Comparison of ENCODE assay signal across 21 cellular contexts in genomic region chrX:14712096-14712495, GRCh38.
A peak's percentile ranks its signal among the peaks of the same experiment; 100 is the strongest.
DNase-seq lines count a peak whose midpoint lies in the region; FAIRE-seq and TF ChIP-seq lines count a peak whose summit lies in the region.
"Had no signal": no experiment of that assay in that cellular context is flagged by ENCODE, and none has a peak within 500 bp of the region (broad histone marks: within the 10 kb centered on the region; RNA-seq: fewer than 3 reads in every experiment).

No MANE protein-coding gene starts in this region.

- H3K4me3 ChIP-seq in astrocyte (ENCODE audit: insufficient read depth, low read depth, low read length), result no peak overlapping the region
- no peak overlapping the region for H3K4me3 ChIP-seq in mesenchymal stem cell (ENCODE audit: insufficient read depth in 1 of 2, low read depth in 1 of 2, low read length in 2 of 2)
- H3K4me3 ChIP-seq: body of pancreas, colonic mucosa had no signal

- H3K4ac ChIP-seq in mesenchymal stem cell (ENCODE audit: low read depth in 1 of 2, low read length in 2 of 2), result no peak overlapping the region

- no CpG with 5 or more reads among the region's 3 CpGs for WGBS in mesenchymal stem cell

- H3K27me3 ChIP-seq in astrocyte (ENCODE audit: insufficient read depth, low read length) (no peaks in the 10 kb centered on the region), mesenchymal stem cell (ENCODE audit: control insufficient read depth in 1 of 2, insufficient read depth in 1 of 2, low read length in 2 of 2) (no peaks in the 10 kb centered on the region)
- H3K27me3 ChIP-seq: body of pancreas, colonic mucosa had no signal

- H3K9me3 ChIP-seq in astrocyte (ENCODE audit: insufficient read depth, low read depth, low read length), result no peaks in the 10 kb centered on the region
- H3K9me3 ChIP-seq in mesenchymal stem cell (ENCODE audit: control insufficient read depth, low read length), result no peaks in the 10 kb centered on the region
- H3K9me3 ChIP-seq: body of pancreas, colonic mucosa had no signal

- H3K36me3 ChIP-seq in astrocyte (ENCODE audit: insufficient read depth, low read length) (no peaks in the 10 kb centered on the region), mesenchymal stem cell (ENCODE audit: control insufficient read depth in 1 of 2, insufficient read depth in 2 of 2, low read depth in 1 of 2, low read length in 2 of 2) (no peaks in the 10 kb centered on the region)
- H3K36me3 ChIP-seq: colonic mucosa had no signal

- no peaks in the 10 kb centered on the region for H3K4me1 ChIP-seq in astrocyte (ENCODE audit: insufficient read depth, low read length)
- no peaks in the 10 kb centered on the region for H3K4me1 ChIP-seq in mesenchymal stem cell (ENCODE audit: control insufficient read depth, insufficient read depth, low read depth, low read length)
- H3K4me1 ChIP-seq: body of pancreas, colonic mucosa had no signal

- TF ChIP-seq CTCF in astrocyte (IDR thresholded peaks at IDR 0.05; ENCODE audit: insufficient read depth, low read depth, low read length), result peak; percentile 11
- TF ChIP-seq CTCF in CD14-positive monocyte (IDR thresholded peaks at IDR 0.05), result no peak

- H3K4me3 Mint-ChIP-seq in astrocyte (ENCODE audit: unreplicated experiment) (no peak overlapping the region), CD14-positive monocyte (no peak overlapping the region)
- H3K4me3 Mint-ChIP-seq: activated CD4-positive, alpha-beta T cell treated with anti-CD3 and anti-CD28 coated beads, Interleukin-2, amount 10 ng/mL, durations not matched to agents 7 days and 5 days; activated naive CD8-positive, alpha-beta T cell treated with anti-CD3 and anti-CD28 coated beads, Interleukin-2, amount 10 ng/mL, durations not matched to agents 7 days and 5 days; activated T-helper 17 cell treated with anti-CD3 and anti-CD28 coated beads, Interleukin-2, amount 50 U/mL, for 72 hours; CD8-positive, alpha-beta T cell; IgD-negative memory B cell; type B pancreatic cell had no signal

- no peaks in the 10 kb centered on the region for H4K20me1 ChIP-seq in astrocyte (ENCODE audit: insufficient read depth, low read length)

- H3K9ac ChIP-seq in astrocyte (ENCODE audit: low read length) (no peak overlapping the region), mesenchymal stem cell (ENCODE audit: low read length) (no peak overlapping the region)

- FAIRE-seq in astrocyte (lab: Jason Lieb, UNC), result peak; percentile 84

- no peak overlapping the region for H2BK5ac ChIP-seq in mesenchymal stem cell (ENCODE audit: low read depth, low read length, poor library complexity, severe bottlenecking)

- H3K4me2 ChIP-seq in astrocyte (ENCODE audit: low read length) (no peak overlapping the region), mesenchymal stem cell (ENCODE audit: low read length, poor library complexity, severe bottlenecking) (no peak overlapping the region)

- H3K27ac Mint-ChIP-seq in astrocyte (ENCODE audit: unreplicated experiment) (no peak overlapping the region), CD14-positive monocyte (no peak overlapping the region)
- H3K27ac Mint-ChIP-seq: activated CD4-positive, alpha-beta T cell treated with anti-CD3 and anti-CD28 coated beads, Interleukin-2, amount 10 ng/mL, durations not matched to agents 7 days and 5 days; activated naive CD8-positive, alpha-beta T cell treated with anti-CD3 and anti-CD28 coated beads, Interleukin-2, amount 10 ng/mL, durations not matched to agents 7 days and 5 days; activated T-helper 17 cell treated with anti-CD3 and anti-CD28 coated beads, Interleukin-2, amount 50 U/mL, for 72 hours; CD8-positive, alpha-beta T cell; IgD-negative memory B cell; type B pancreatic cell had no signal

- H2AFZ ChIP-seq in astrocyte (ENCODE audit: low read depth, low read length) (no peak overlapping the region), mesenchymal stem cell (ENCODE audit: low read depth, low read length) (no peak overlapping the region)

- H3K27me3 Mint-ChIP-seq in astrocyte (ENCODE audit: low read depth, unreplicated experiment) (no peaks in the 10 kb centered on the region), CD14-positive monocyte (ENCODE audit: low read depth in 3 of 3) (peaks cover 0 to 1% (median 0%) of the 10 kb centered on the region in 3 donors)
- H3K27me3 Mint-ChIP-seq: activated CD4-positive, alpha-beta T cell treated with anti-CD3 and anti-CD28 coated beads, Interleukin-2, amount 10 ng/mL, durations not matched to agents 7 days and 5 days; activated naive CD8-positive, alpha-beta T cell treated with anti-CD3 and anti-CD28 coated beads, Interleukin-2, amount 10 ng/mL, durations not matched to agents 7 days and 5 days; activated T-helper 17 cell treated with anti-CD3 and anti-CD28 coated beads, Interleukin-2, amount 50 U/mL, for 72 hours; IgD-negative memory B cell; type B pancreatic cell had no signal

- H2AK5ac ChIP-seq in mesenchymal stem cell (ENCODE audit: low read length, severe bottlenecking), result no peak overlapping the region

- H3K9me3 Mint-ChIP-seq in astrocyte (ENCODE audit: unreplicated experiment) (no peaks in the 10 kb centered on the region), CD14-positive monocyte (peaks cover 0 to 6% (median 0%) of the 10 kb centered on the region in 7 donors)
- H3K9me3 Mint-ChIP-seq: activated CD4-positive, alpha-beta T cell treated with anti-CD3 and anti-CD28 coated beads, Interleukin-2, amount 10 ng/mL, durations not matched to agents 7 days and 5 days; activated naive CD8-positive, alpha-beta T cell treated with anti-CD3 and anti-CD28 coated beads, Interleukin-2, amount 10 ng/mL, durations not matched to agents 7 days and 5 days; activated T-helper 17 cell treated with anti-CD3 and anti-CD28 coated beads, Interleukin-2, amount 50 U/mL, for 72 hours; CD8-positive, alpha-beta T cell; IgD-negative memory B cell; type B pancreatic cell had no signal

- no peak overlapping the region for H3K23ac ChIP-seq in mesenchymal stem cell (ENCODE audit: low read length in 2 of 2)

- H3K27ac ChIP-seq in astrocyte (ENCODE audit: low read depth, low read length), result no peak overlapping the region
- H3K27ac ChIP-seq in mesenchymal stem cell (ENCODE audit: low read length, poor library complexity, severe bottlenecking), result no peak overlapping the region
- H3K27ac ChIP-seq: body of pancreas, colonic mucosa, HL-60 had no signal

- DNase-seq in ELR (ENCODE audit: low read depth), result peak; percentile 33
- DNase-seq in M059J (ENCODE audit: low read depth), result peak; percentile 26
- no peak for DNase-seq in astrocyte (ENCODE audit: low read depth)
- peak; percentile 0 for DNase-seq in mesenchymal stem cell
- DNase-seq in HPDE6-E6E7 (ENCODE audit: extremely low spot score), result no peak
- no peak for DNase-seq in UCSD-AML1 (lab: John Stamatoyannopoulos, UW; ENCODE audit: unreplicated experiment)
- DNase-seq in activated effector memory CD4-positive, alpha-beta T cell treated with anti-CD3 and anti-CD28 coated beads, Interleukin-2, amount 50 U/mL, for 16 hours, result no peak
- no peak for DNase-seq in CD14-positive monocyte (ENCODE audit: low spot score)
- DNase-seq: activated CD4-positive, alpha-beta T cell treated with anti-CD3 and anti-CD28 coated beads, Interleukin-2, amount 10 ng/mL, durations not matched to agents 7 days and 5 days; activated naive CD8-positive, alpha-beta T cell treated with anti-CD3 and anti-CD28 coated beads, Interleukin-2, amount 10 ng/mL, durations not matched to agents 7 days and 5 days; body of pancreas; CD8-positive, alpha-beta T cell; colonic mucosa; DMS53; NCI-H2029; NCI-H446 treated with DMSO at 0.1 percent for 48 hours; occipital lobe had no signal

- no peaks in the 10 kb centered on the region for H3K36me3 Mint-ChIP-seq in astrocyte (ENCODE audit: low read depth, unreplicated experiment)
- no peaks in the 10 kb centered on the region for H3K36me3 Mint-ChIP-seq in CD14-positive monocyte
- H3K36me3 Mint-ChIP-seq: activated naive CD8-positive, alpha-beta T cell treated with anti-CD3 and anti-CD28 coated beads, Interleukin-2, amount 10 ng/mL, durations not matched to agents 7 days and 5 days; CD8-positive, alpha-beta T cell; IgD-negative memory B cell; type B pancreatic cell had no signal

- H3K79me1 ChIP-seq in mesenchymal stem cell (replicated peaks; ENCODE audit: low read length, poor library complexity, severe bottlenecking), result no peaks in the 10 kb centered on the region

- no peak overlapping the region for H2BK15ac ChIP-seq in mesenchymal stem cell (ENCODE audit: low read depth, poor library complexity, severe bottlenecking)

- no peak overlapping the region for H2BK12ac ChIP-seq in mesenchymal stem cell (ENCODE audit: low read length in 2 of 2)

- H4K8ac ChIP-seq in mesenchymal stem cell (ENCODE audit: low read length), result no peak overlapping the region

- intact Hi-C loops in CD14-positive monocyte (cut with micrococcal nuclease), result no loop called here

- no peak overlapping the region for H3K14ac ChIP-seq in mesenchymal stem cell (ENCODE audit: low read length in 2 of 2)

- no peak overlapping the region for H2BK120ac ChIP-seq in mesenchymal stem cell (ENCODE audit: low read depth, low read length)

- H3K4me1 Mint-ChIP-seq in astrocyte (ENCODE audit: low read depth, unreplicated experiment) (no peaks in the 10 kb centered on the region), CD14-positive monocyte (no peaks in the 10 kb centered on the region)
- H3K4me1 Mint-ChIP-seq: activated CD4-positive, alpha-beta T cell treated with anti-CD3 and anti-CD28 coated beads, Interleukin-2, amount 10 ng/mL, durations not matched to agents 7 days and 5 days; activated naive CD8-positive, alpha-beta T cell treated with anti-CD3 and anti-CD28 coated beads, Interleukin-2, amount 10 ng/mL, durations not matched to agents 7 days and 5 days; activated T-helper 17 cell treated with anti-CD3 and anti-CD28 coated beads, Interleukin-2, amount 50 U/mL, for 72 hours; IgD-negative memory B cell had no signal

- no peaks in the 10 kb centered on the region for H3K79me2 ChIP-seq in astrocyte (ENCODE audit: insufficient read depth, low read length)

- H4K91ac ChIP-seq in mesenchymal stem cell (ENCODE audit: low read length), result no peak overlapping the region

- no peak overlapping the region for H3K18ac ChIP-seq in mesenchymal stem cell (ENCODE audit: low read depth in 1 of 2, low read length in 2 of 2)

Comparison
In these comparisons a context has a peak if more than half of its experiments do, and no peak if none do; other contexts are left out.
1. DNase-seq: peak in ELR (single experiment), M059J (single experiment) and mesenchymal stem cell (single experiment); none in astrocyte (single experiment), HPDE6-E6E7 (single experiment), UCSD-AML1 (single experiment), activated effector memory CD4-positive, alpha-beta T cell treated with anti-CD3 and anti-CD28 coated beads, Interleukin-2, amount 50 U/mL, for 16 hours (single experiment) and CD14-positive monocyte (single experiment).